In genomic region chrX:3881898-3882552, GRCh38 we compare ENCODE assay signal across 8 cellular contexts.
DNase-seq lines count a peak whose midpoint lies in the region; ATAC-seq and TF ChIP-seq lines count a peak whose summit lies in the region.
"Not testable (repeated sequence)": the region's sequence is repeated elsewhere in the genome, so short reads cannot be mapped to it uniquely, and the experiment has no call there.

No MANE protein-coding gene starts in this region.

- POLR2A ChIA-PET in Caco-2 (lab: Charles Lee); Panc1 (lab: Charles Lee); MCF 10A (lab: Yijun Ruan, JAX): not testable (repeated sequence)

- not testable (repeated sequence) for H3K27me3 Mint-ChIP-seq in Caco-2 (ENCODE audit: insufficient read depth, unreplicated experiment); MCF 10A (ENCODE audit: insufficient read depth, unreplicated experiment)

- H3K4me1 Mint-ChIP-seq in Caco-2 (ENCODE audit: low read depth, unreplicated experiment); MCF 10A (ENCODE audit: insufficient read depth, unreplicated experiment): not testable (repeated sequence)

- H3K9me3 ChIP-seq in Caco-2; Panc1 (ENCODE audit: control insufficient read depth, insufficient read depth, low read depth, low read length); mucosa of descending colon: not testable (repeated sequence)

- not testable (repeated sequence) for H3K4me3 ChIP-seq in Caco-2 (ENCODE audit: low read depth, low read length); Panc1 (ENCODE audit: low read depth in 2 of 2, low read length in 2 of 2); mucosa of descending colon

- ATAC-seq in GM19043 (IDR thresholded peaks at IDR 0.05; ENCODE audit: low read depth, unreplicated experiment) = peak; percentile 85
- ATAC-seq in GM21529 (IDR thresholded peaks at IDR 0.05; ENCODE audit: unreplicated experiment) = peak; percentile 95
- ATAC-seq in HG02884 (IDR thresholded peaks at IDR 0.05; ENCODE audit: unreplicated experiment) = peak; percentile 92
- peak; percentile 98 for ATAC-seq in HG03280 (IDR thresholded peaks at IDR 0.05; ENCODE audit: unreplicated experiment)
- ATAC-seq in Panc1 = peak; percentile 99
- peak; percentile 96 for ATAC-seq in mucosa of descending colon

- not testable (repeated sequence) for H3K27ac Mint-ChIP-seq in Caco-2 (ENCODE audit: unreplicated experiment); MCF 10A (ENCODE audit: low read depth, unreplicated experiment)

- not testable (repeated sequence) for H3K4me1 ChIP-seq in Caco-2; Panc1 (ENCODE audit: control insufficient read depth, insufficient read depth, low read length); mucosa of descending colon (ENCODE audit: low read depth)

- in situ Hi-C loops in Panc1 (cut with HindIII; ENCODE audit: low pct_unique_long_range_greater_than_20kb, low sequenced_read_pairs) = not testable (repeated sequence)

- not testable (repeated sequence) for H3K36me3 ChIP-seq in Caco-2 (ENCODE audit: control insufficient read depth, insufficient read depth, low read length); Panc1 (ENCODE audit: control insufficient read depth, insufficient read depth, low read length); mucosa of descending colon (ENCODE audit: low read depth)

- intact Hi-C loops in Caco-2 (cut with micrococcal nuclease; ENCODE audit: unreplicated experiment); Panc1 (cut with micrococcal nuclease; ENCODE audit: unreplicated experiment); MCF 10A (cut with micrococcal nuclease); mucosa of descending colon (cut with DNase I, micrococcal nuclease): not testable (repeated sequence)

- H3K36me3 Mint-ChIP-seq in Caco-2 (ENCODE audit: insufficient read depth, unreplicated experiment); MCF 10A (ENCODE audit: insufficient read depth, unreplicated experiment): not testable (repeated sequence)

- CTCF ChIA-PET in Caco-2 (lab: Charles Lee); Panc1 (lab: Charles Lee); MCF 10A (lab: Yijun Ruan, JAX): not testable (repeated sequence)

- not testable (repeated sequence) for TF ChIP-seq CTCF in Caco-2 (IDR thresholded peaks at IDR 0.05; ENCODE audit: insufficient read depth in 1 of 2, low read depth in 1 of 2, low read length in 1 of 2, severe bottlenecking in 1 of 2, unreplicated experiment in 1 of 2); Panc1 (IDR thresholded peaks at IDR 0.05); MCF 10A (IDR thresholded peaks at IDR 0.05; ENCODE audit: unreplicated experiment); mucosa of descending colon (IDR thresholded peaks at IDR 0.05)

- not testable (repeated sequence) for H3K27ac ChIP-seq in Panc1 (ENCODE audit: low read length)

- H3K4me3 Mint-ChIP-seq in Caco-2 (ENCODE audit: unreplicated experiment) (peak overlapping the region; percentile 40), MCF 10A (ENCODE audit: unreplicated experiment) (peak overlapping the region; percentile 31)

- not testable (repeated sequence) for DNase-seq in Caco-2; Panc1 (ENCODE audit: low read depth, low spot score); MCF 10A (ENCODE audit: unreplicated experiment); mucosa of descending colon

- H3K9me3 Mint-ChIP-seq in Caco-2 (ENCODE audit: unreplicated experiment); MCF 10A (ENCODE audit: unreplicated experiment): not testable (repeated sequence)

- not testable (repeated sequence) for BruUV-seq in Caco-2 (replicated peaks; lab: Mats Ljungman, UMichigan); Panc1 (replicated peaks; lab: Mats Ljungman, UMichigan); MCF 10A (replicated peaks; lab: Mats Ljungman, UMichigan)

- H3K27me3 ChIP-seq in Caco-2 (replicated peaks; ENCODE audit: control insufficient read depth, insufficient read depth, low read length); Panc1 (ENCODE audit: control insufficient read depth, insufficient read depth, low read length): not testable (repeated sequence)
